In genomic region chr12:14395059-14395778, GRCh38 we compare ENCODE assay signal across 8 cellular contexts. TPM values are rescaled to one million over a fixed set of nuclear protein-coding genes. Genes with fewer than 3 reads are reported as not detected.
DNase-seq lines count a peak whose midpoint lies in the region; ATAC-seq, FAIRE-seq and TF ChIP-seq lines count a peak whose summit lies in the region.

No MANE protein-coding gene starts in this region.

- H3K36me3 ChIP-seq in CD4-positive, alpha-beta memory T cell (ENCODE audit: insufficient read depth, low read length) = no peaks in the 10 kb centered on the region
- H3K36me3 ChIP-seq in pancreas = no peaks in the 10 kb centered on the region

- peaks cover 59 to 95% (median 77%) of the 10 kb centered on the region in 4 donors for H3K4me1 Mint-ChIP-seq in CD4-positive, alpha-beta memory T cell
- H3K4me1 Mint-ChIP-seq in MCF 10A (ENCODE audit: insufficient read depth, unreplicated experiment) = peaks cover 24% of the 10 kb centered on the region

- peak overlapping the region; percentile 73 for H3K27ac ChIP-seq in CD4-positive, alpha-beta memory T cell (ENCODE audit: low read depth, low read length)
- peak overlapping the region in 3 of 4 donors; percentile 2 to 66 (median 63) for H3K27ac ChIP-seq in pancreas

- DNase-seq in CD4-positive, alpha-beta memory T cell = no peak
- DNase-seq in MCF 10A (ENCODE audit: unreplicated experiment) (no peak), pancreas (no peak), T-helper 9 cell (no peak), head of caudate nucleus (no peak), NCI-H1436 treated with DMSO at 0.1 percent for 48 hours (lab: John Stamatoyannopoulos, UW) (no peak)

- H3K9me3 Mint-ChIP-seq in CD4-positive, alpha-beta memory T cell = no peaks in the 10 kb centered on the region
- peaks cover 8% of the 10 kb centered on the region for H3K9me3 Mint-ChIP-seq in MCF 10A (ENCODE audit: unreplicated experiment)

- peaks cover 13 to 28% of the 10 kb centered on the region in 2 donors for H3K36me3 Mint-ChIP-seq in CD4-positive, alpha-beta memory T cell
- peaks cover 4% of the 10 kb centered on the region for H3K36me3 Mint-ChIP-seq in MCF 10A (ENCODE audit: insufficient read depth, unreplicated experiment)

- no peaks in the 10 kb centered on the region for H3K9me3 ChIP-seq in CD4-positive, alpha-beta memory T cell (ENCODE audit: control insufficient read depth in 1 of 2, low read length in 2 of 2)
- H3K9me3 ChIP-seq in pancreas = no peaks in the 10 kb centered on the region

- TF ChIP-seq CTCF in MCF 10A (IDR thresholded peaks at IDR 0.05; ENCODE audit: unreplicated experiment) (no peak), pancreas (IDR thresholded peaks at IDR 0.05) (no peak)

- H3K27me3 ChIP-seq in CD4-positive, alpha-beta memory T cell (ENCODE audit: insufficient read depth, low read length) = no peaks in the 10 kb centered on the region
- H3K27me3 ChIP-seq in pancreas = no peaks in the 10 kb centered on the region

- peaks cover 98% of the 10 kb centered on the region for H3K4me1 ChIP-seq in CD4-positive, alpha-beta memory T cell (ENCODE audit: insufficient read depth, low read length)
- H3K4me1 ChIP-seq in pancreas = peaks cover 6 to 42% (median 34%) of the 10 kb centered on the region in 3 donors

- peak overlapping the region in 1 of 2 donors; percentile 25 for H3K4me3 ChIP-seq in CD4-positive, alpha-beta memory T cell (ENCODE audit: low read length in 2 of 2)
- H3K4me3 ChIP-seq in pancreas = peak overlapping the region in 2 of 4 donors; percentile 16

- peak overlapping the region; percentile 78 to 89 (median 83) for H3K4me3 Mint-ChIP-seq in CD4-positive, alpha-beta memory T cell
- H3K4me3 Mint-ChIP-seq in MCF 10A (ENCODE audit: unreplicated experiment) = peak overlapping the region; percentile 52

- CTCF ChIA-PET in CD4-positive, alpha-beta memory T cell (lab: Charles Lee; ENCODE audit: partially characterized antibody) = interaction anchor here (0.7 to 4.3 kb wide), 17 partner anchors 8 to 157 kb away, joined by 3 to 49 read pairs (median 4); partner anchors contain the start of gene ATF7IP
- CTCF ChIA-PET in MCF 10A (lab: Yijun Ruan, JAX) = interaction anchor here (0.6 to 1.9 kb wide), 5 partner anchors 11 to 157 kb away, joined by 3 to 14 read pairs (median 4); no protein-coding TSS in a partner anchor

- H3K27me3 Mint-ChIP-seq in CD4-positive, alpha-beta memory T cell = no peaks in the 10 kb centered on the region
- H3K27me3 Mint-ChIP-seq in MCF 10A (ENCODE audit: insufficient read depth, unreplicated experiment) = no peaks in the 10 kb centered on the region

- intact Hi-C loops in CD4-positive, alpha-beta memory T cell (cut with micrococcal nuclease) = loop anchor here (10.0 kb wide), 1 partner anchor 560 kb away; no protein-coding TSS in a partner anchor
- intact Hi-C loops in MCF 10A (cut with micrococcal nuclease) (loop anchor here (2.0 kb wide), 1 partner anchor 28 kb away; no protein-coding TSS in a partner anchor), pancreas (cut with DNase I) (no loop called here), head of caudate nucleus (cut with DNase I) (no loop called here)

- no TSS peak for BruUV-seq in MCF 10A (replicated peaks; lab: Mats Ljungman, UMichigan)

- WGBS in pancreas, 2 donors = 20% methylated on average over 3 of the region's 3 CpGs

- peak; percentile 25 for ATAC-seq in GM19463 (IDR thresholded peaks at IDR 0.05; ENCODE audit: unreplicated experiment)
- ATAC-seq in HG03520 (IDR thresholded peaks at IDR 0.05; ENCODE audit: unreplicated experiment) = peak; percentile 39
- ATAC-seq in pancreas = peak; percentile 36 to 60 (median 52)

- POLR2A ChIA-PET in CD4-positive, alpha-beta memory T cell (lab: Charles Lee; ENCODE audit: partially characterized antibody) = interaction anchor here (0.5 to 8.0 kb wide), 24 partner anchors 8 to 1658 kb away, joined by 3 to 106 read pairs (median 6); partner anchors contain the start of genes ARHGDIB and ATF7IP
- POLR2A ChIA-PET in MCF 10A (lab: Yijun Ruan, JAX) = interaction anchor here (0.6 to 4.9 kb wide), 12 partner anchors 9 to 157 kb away, joined by 3 to 84 read pairs (median 4); partner anchors contain the start of gene ATF7IP

- no peak for FAIRE-seq in pancreas (lab: Jason Lieb, UNC)

- H3K27ac Mint-ChIP-seq in CD4-positive, alpha-beta memory T cell = peak overlapping the region; percentile 93 to 98 (median 97)
- H3K27ac Mint-ChIP-seq in MCF 10A (ENCODE audit: low read depth, unreplicated experiment) = peak overlapping the region; percentile 82

RNA-seq across cellular contexts. Expression of gene ATF7IP, which starts 29.7 kb away (rescaled TPM):
- 100 to 1,000 TPM; 209 to 223 TPM for total RNA-seq in CD4-positive, alpha-beta memory T cell
- 100 to 1,000 TPM in 1 of 2 donors, 10 to 100 TPM in 1; 87.3 to 103 TPM for polyA plus RNA-seq in CD4-positive, alpha-beta memory T cell
- 29.4 and 33.1 TPM in 2 replicates for total RNA-seq in MCF 10A (2022)
- 10 to 100 TPM; 24.0 to 54.1 (median 30.3) TPM for total RNA-seq in pancreas
- polyA plus RNA-seq in pancreas = 1 to 10 TPM; 5.7 to 5.9 TPM

Comparison
In these comparisons a context has a peak if more than half of its experiments do, and no peak if none do; other contexts are left out.
1. intact Hi-C loops: an anchor here in CD4-positive, alpha-beta memory T cell (10.0 kb wide) and MCF 10A (2.0 kb wide); none called in pancreas and head of caudate nucleus.